In the genomic region with DNA sequence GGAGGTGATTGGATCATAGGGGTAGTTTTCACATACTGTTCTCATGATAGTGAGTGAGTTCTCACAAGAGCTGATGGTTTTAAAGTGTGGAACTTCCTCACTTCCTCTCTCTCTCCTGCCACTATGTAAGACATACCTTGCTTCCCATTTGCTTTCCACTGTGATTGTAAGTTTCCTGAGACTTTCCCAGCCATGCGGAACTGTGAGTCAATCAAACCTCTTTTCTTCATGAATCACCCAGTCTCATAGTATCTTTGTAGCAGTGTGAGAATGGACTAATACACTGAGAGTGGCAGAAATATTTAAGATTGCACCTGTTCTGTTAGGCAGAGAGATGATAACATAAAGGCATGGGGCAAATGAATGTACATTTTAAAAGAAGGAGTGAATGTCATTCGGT, we compare ENCODE assay signal across 21 cellular contexts.
"Had no signal": no experiment of that assay in that cellular context is flagged by ENCODE, and none has a peak within 500 bp of the region (broad histone marks: within the 10 kb centered on the region; RNA-seq: fewer than 3 reads in every experiment).

No MANE protein-coding gene starts in this region.

- H3K27ac Mint-ChIP-seq: activated CD4-positive, alpha-beta T cell treated with anti-CD3 and anti-CD28 coated beads, Interleukin-2, amount 10 ng/mL, durations not matched to agents 7 days and 5 days; activated naive CD8-positive, alpha-beta T cell; effector memory CD8-positive, alpha-beta T cell; nephron; T-helper 2 cell treated with Interferon-gamma antibody and Interleukin-4, amounts not matched to agents 5 μg/mL and 100 μg/mL, for 36 hours; type B pancreatic cell had no signal

- H3K4me1 Mint-ChIP-seq: activated CD4-positive, alpha-beta T cell treated with anti-CD3 and anti-CD28 coated beads, Interleukin-2, amount 10 ng/mL, durations not matched to agents 7 days and 5 days; nephron had no signal

- H3K36me3 Mint-ChIP-seq: type B pancreatic cell had no signal

- H3K4me1 ChIP-seq: gastrocnemius medialis, right atrium auricular region, suprapubic skin had no signal

- H3K36me3 ChIP-seq: gastrocnemius medialis, right atrium auricular region, suprapubic skin had no signal

- H3K27ac ChIP-seq: gastrocnemius medialis, right atrium auricular region, suprapubic skin had no signal

- H3K27me3 ChIP-seq: gastrocnemius medialis, right atrium auricular region, suprapubic skin had no signal

- ATAC-seq: effector memory CD8-positive, alpha-beta T cell; gastrocnemius medialis; left ventricle myocardium superior; stimulated activated naive CD8-positive, alpha-beta T cell treated with anti-CD3 and anti-CD28 coated beads, Interleukin-15, Interleukin-2, amounts not matched to agents 100 U/mL and 50 U/mL, for 24 hours had no signal

- H3K27me3 Mint-ChIP-seq: activated CD4-positive, alpha-beta T cell treated with anti-CD3 and anti-CD28 coated beads, Interleukin-2, amount 10 ng/mL, durations not matched to agents 7 days and 5 days; effector memory CD8-positive, alpha-beta T cell; type B pancreatic cell had no signal

- DNase-seq: activated CD4-positive, alpha-beta T cell treated with anti-CD3 and anti-CD28 coated beads, Interleukin-2, amount 10 ng/mL, durations not matched to agents 7 days and 5 days; activated CD8-positive, alpha-beta memory T cell treated with anti-CD3 and anti-CD28 coated beads, Interleukin-2, amount 50 U/mL, for 48 hours; activated gamma-delta T cell treated with Interleukin-2 at 50 U/mL for 16 hours; dermis blood vessel endothelial cell; effector memory CD8-positive, alpha-beta T cell; erythroblast; gastrocnemius medialis; left ventricle myocardium superior; mesendoderm; nucleus accumbens; posterior cingulate gyrus; small intestine; stimulated activated CD4-positive, alpha-beta T cell treated with anti-CD3 and anti-CD28 coated beads, Interleukin-4, amount 100 ng/mL, for 4 hours; stimulated activated CD8-positive, alpha-beta memory T cell treated with anti-CD3 and anti-CD28 coated beads, Interleukin-4, amount 100 ng/mL, for 48 hours; stimulated activated naive CD8-positive, alpha-beta T cell treated with anti-CD3 and anti-CD28 coated beads, Interleukin-15, Interleukin-2, amounts not matched to agents 100 U/mL and 50 U/mL, for 24 hours had no signal

- H3K4me3 Mint-ChIP-seq: activated CD4-positive, alpha-beta T cell treated with anti-CD3 and anti-CD28 coated beads, Interleukin-2, amount 10 ng/mL, durations not matched to agents 7 days and 5 days; activated naive CD8-positive, alpha-beta T cell; effector memory CD8-positive, alpha-beta T cell; nephron; T-helper 2 cell treated with Interferon-gamma antibody and Interleukin-4, amounts not matched to agents 5 μg/mL and 100 μg/mL, for 36 hours; type B pancreatic cell had no signal

- H3K9me3 Mint-ChIP-seq: activated CD4-positive, alpha-beta T cell treated with anti-CD3 and anti-CD28 coated beads, Interleukin-2, amount 10 ng/mL, durations not matched to agents 7 days and 5 days; nephron; T-helper 2 cell treated with Interferon-gamma antibody and Interleukin-4, amounts not matched to agents 5 μg/mL and 100 μg/mL, for 36 hours; type B pancreatic cell had no signal

- H3K4me3 ChIP-seq: gastrocnemius medialis, right atrium auricular region, suprapubic skin had no signal

- H3K9me3 ChIP-seq: gastrocnemius medialis, right atrium auricular region, suprapubic skin had no signal
